In genomic region chr3:53599780-53600179, GRCh38 we compare ENCODE assay signal across 25 cellular contexts.
"Had no signal": no experiment of that assay in that cellular context is flagged by ENCODE, and none has a peak within 500 bp of the region (broad histone marks: within the 10 kb centered on the region; RNA-seq: fewer than 3 reads in every experiment).

No MANE protein-coding gene starts in this region.

- ATAC-seq: activated CD4-positive, alpha-beta T cell treated with anti-CD3 and anti-CD28 coated beads for 36 hours; activated CD8-positive, alpha-beta memory T cell treated with anti-CD3 and anti-CD28 coated beads, Interleukin-2, amount 10 ng/mL, durations not matched to agents 7 days and 5 days; activated CD8-positive, alpha-beta T cell treated with anti-CD3 and anti-CD28 coated beads, Interleukin-2, amount 10 ng/mL, durations not matched to agents 7 days and 5 days; activated naive CD4-positive, alpha-beta T cell treated with anti-CD3 and anti-CD28 coated beads, Interleukin-2, amount 50 U/mL, for 72 hours; activated T-cell treated with anti-CD3 and anti-CD28 coated beads, Interleukin-2, amount 50 U/mL, for 72 hours; effector memory CD8-positive, alpha-beta T cell; esophagus mucosa had no signal

- H3K27me3 ChIP-seq: brain microvascular endothelial cell had no signal

- H3K36me3 ChIP-seq: brain microvascular endothelial cell had no signal

- DNase-seq: activated CD4-positive, alpha-beta memory T cell treated with anti-CD3 and anti-CD28 coated beads for 36 hours; activated CD4-positive, alpha-beta T cell treated with anti-CD3 and anti-CD28 coated beads for 36 hours; activated CD4-positive, alpha-beta T cell treated with anti-CD3 and anti-CD28 coated beads, Interleukin-2, amount 10 ng/mL, durations not matched to agents 24 days and 14 days; activated CD4-positive, CD25-positive, alpha-beta regulatory T cell; activated CD4-positive, CD25-positive, alpha-beta regulatory T cell treated with anti-CD3 and anti-CD28 coated beads, Interleukin-2, amount 50 U/mL, for 72 hours; activated CD8-positive, alpha-beta memory T cell treated with anti-CD3 and anti-CD28 coated beads, Interleukin-2, amount 10 ng/mL, durations not matched to agents 7 days and 5 days; activated CD8-positive, alpha-beta memory T cell treated with anti-CD3 and anti-CD28 coated beads, Interleukin-2, amount 50 U/mL, for 4 hours; activated CD8-positive, alpha-beta T cell treated with anti-CD3 and anti-CD28 coated beads, Interleukin-2, amount 10 ng/mL, durations not matched to agents 7 days and 5 days; activated gamma-delta T cell; activated naive CD4-positive, alpha-beta T cell; activated naive CD4-positive, alpha-beta T cell treated with anti-CD3 and anti-CD28 coated beads, Interleukin-2, amount 10 ng/mL, durations not matched to agents 7 days and 5 days; activated naive CD8-positive, alpha-beta T cell treated with anti-CD3 and anti-CD28 coated beads, Interleukin-2, amount 10 ng/mL, durations not matched to agents 7 days and 5 days; activated T-cell treated with anti-CD3 and anti-CD28 coated beads, Interleukin-2, amount 50 U/mL, for 1 hour; activated T-cell treated with anti-CD3 and anti-CD28 coated beads, Interleukin-2, amount 50 U/mL, for 72 hours; brain microvascular endothelial cell; cortex of kidney; dermis blood vessel endothelial cell; effector CD4-positive, alpha-beta T cell; effector memory CD8-positive, alpha-beta T cell; foreskin fibroblast; head of caudate nucleus; T-helper 2 cell had no signal

- H3K27ac ChIP-seq: brain microvascular endothelial cell, epithelial cell of prostate had no signal
